Comparison of ENCODE assay signal across 9 cellular contexts in genomic region chr4:173288698-173289350, GRCh38. TPM values are rescaled to one million over a fixed set of nuclear protein-coding genes. Genes with fewer than 3 reads are reported as not detected.
DNase-seq lines count a peak whose midpoint lies in the region; ATAC-seq and TF ChIP-seq lines count a peak whose summit lies in the region.
"Had no signal": no experiment of that assay in that cellular context is flagged by ENCODE, and none has a peak within 500 bp of the region (broad histone marks: within the 10 kb centered on the region; RNA-seq: fewer than 3 reads in every experiment).

No MANE protein-coding gene starts in this region.

- 74% methylated on average over 3 of the region's 3 CpGs for WGBS in smooth muscle cell (ENCODE audit: low lambda C conversion rate)

- no peaks in the 10 kb centered on the region for H3F3A ChIP-seq in smooth muscle cell (ENCODE audit: low read depth)

- ATAC-seq in HG03159 (IDR thresholded peaks at IDR 0.05; ENCODE audit: unreplicated experiment) = peak; percentile 57
- no peak for ATAC-seq in GM21576 (IDR thresholded peaks at IDR 0.05; ENCODE audit: unreplicated experiment)

- H3K27me3 Mint-ChIP-seq in activated naive CD4-positive, alpha-beta T cell treated with anti-CD3 and anti-CD28 coated beads for 36 hours (ENCODE audit: low read depth) = no peaks in the 10 kb centered on the region

- DNase-seq in activated naive CD4-positive, alpha-beta T cell treated with anti-CD3 and anti-CD28 coated beads for 36 hours = no peak
- DNase-seq in activated naive CD4-positive, alpha-beta T cell treated with anti-CD3 and anti-CD28 coated beads, Interleukin-2, amount 50 U/mL, for 16 hours = no peak
- peak; percentile 36 for DNase-seq in amniotic epithelial cell (ENCODE audit: low read depth)
- no peak for DNase-seq in smooth muscle cell (lab: John Stamatoyannopoulos, UW; ENCODE audit: unreplicated experiment)
- no peak for DNase-seq in CD1c-positive myeloid dendritic cell (ENCODE audit: extremely low spot score)
- no peak for DNase-seq in BE2C

- no peak overlapping the region for H2AFZ ChIP-seq in smooth muscle cell (ENCODE audit: low read depth)
- H2AFZ ChIP-seq: parathyroid adenoma had no signal

- H3K4me3 Mint-ChIP-seq in activated naive CD4-positive, alpha-beta T cell treated with anti-CD3 and anti-CD28 coated beads for 36 hours = peak overlapping the region; percentile 43

- H3K4me2 ChIP-seq in smooth muscle cell = peak overlapping the region; percentile 72

- H3K4me1 ChIP-seq in smooth muscle cell (ENCODE audit: low read depth) = peaks cover 6% of the 10 kb centered on the region
- H3K4me1 ChIP-seq in BE2C = no peaks in the 10 kb centered on the region
- H3K4me1 ChIP-seq: parathyroid adenoma had no signal

- peaks cover 12% of the 10 kb centered on the region for H3K36me3 Mint-ChIP-seq in activated naive CD4-positive, alpha-beta T cell treated with anti-CD3 and anti-CD28 coated beads for 36 hours (ENCODE audit: low read depth)

- peaks cover 15% of the 10 kb centered on the region for H3K4me1 Mint-ChIP-seq in activated naive CD4-positive, alpha-beta T cell treated with anti-CD3 and anti-CD28 coated beads for 36 hours (ENCODE audit: low read depth)

- peak overlapping the region; percentile 8 for H3K9ac ChIP-seq in smooth muscle cell (ENCODE audit: low read depth)
- H3K9ac ChIP-seq: parathyroid adenoma had no signal

- no peak overlapping the region for H3K27ac ChIP-seq in smooth muscle cell (ENCODE audit: low read depth)
- H3K27ac ChIP-seq: parathyroid adenoma had no signal

- H3K9me3 Mint-ChIP-seq in activated naive CD4-positive, alpha-beta T cell treated with anti-CD3 and anti-CD28 coated beads for 36 hours = peaks cover 18% of the 10 kb centered on the region

- no peaks in the 10 kb centered on the region for H4K20me1 ChIP-seq in smooth muscle cell (ENCODE audit: low read depth)

- no peak for TF ChIP-seq CTCF in smooth muscle cell (IDR thresholded peaks at IDR 0.05; ENCODE audit: borderline replicate concordance, insufficient read depth, poor library complexity, severe bottlenecking)
- no peak for TF ChIP-seq CTCF in BE2C (IDR thresholded peaks at IDR 0.05; ENCODE audit: low read depth, low read length)

- intact Hi-C loops in activated naive CD4-positive, alpha-beta T cell treated with anti-CD3 and anti-CD28 coated beads for 36 hours (cut with micrococcal nuclease) = loop anchor here (1.0 to 2.0 kb wide), 6 partner anchors 12 to 205 kb away; no protein-coding TSS in a partner anchor

- CTCF ChIA-PET in activated naive CD4-positive, alpha-beta T cell treated with anti-CD3 and anti-CD28 coated beads for 36 hours (lab: Charles Lee) = interaction anchor here (0.6 to 2.9 kb wide), 13 partner anchors 10 to 275 kb away, joined by 3 to 17 read pairs (median 4); no protein-coding TSS in a partner anchor

- no peaks in the 10 kb centered on the region for H3K79me2 ChIP-seq in smooth muscle cell (ENCODE audit: low read depth)
- H3K79me2 ChIP-seq: parathyroid adenoma had no signal

- H3K4me3 ChIP-seq in smooth muscle cell = peak overlapping the region; percentile 41
- H3K4me3 ChIP-seq in BE2C (ENCODE audit: low read depth, low read length) = no peak overlapping the region

- H3K9me3 ChIP-seq in smooth muscle cell (replicated peaks; ENCODE audit: low read depth) = peaks cover 10% of the 10 kb centered on the region
- H3K9me3 ChIP-seq in BE2C = 0 out of 2 replicates have a peak, but pooled peaks cover 2% of the 10 kb centered on the region

- no peaks in the 10 kb centered on the region for H3K27me3 ChIP-seq in smooth muscle cell (ENCODE audit: low read depth)
- no peaks in the 10 kb centered on the region for H3K27me3 ChIP-seq in BE2C

- no peak overlapping the region for H3K27ac Mint-ChIP-seq in activated naive CD4-positive, alpha-beta T cell treated with anti-CD3 and anti-CD28 coated beads for 36 hours

- H3K36me3 ChIP-seq in smooth muscle cell (ENCODE audit: low read depth) (peaks cover 6% of the 10 kb centered on the region), BE2C (no peaks in the 10 kb centered on the region)

RNA-seq across cellular contexts. Expression of gene HMGB2, which starts 45.3 kb away (rescaled TPM):
- total RNA-seq in activated naive CD4-positive, alpha-beta T cell treated with anti-CD3 and anti-CD28 coated beads for 36 hours = 100 to 1,000 TPM; 752 to 787 TPM
- 22.6 and 27.4 TPM in 2 replicates for total RNA-seq in smooth muscle cell
- 50.1 and 54.9 TPM in 2 replicates for polyA plus RNA-seq in smooth muscle cell
- polyA plus RNA-seq in BE2C (2012; ENCODE audit: insufficient read depth, insufficient read length, low read depth) = 86.8 TPM

Comparison
In these comparisons a context has a peak if more than half of its experiments do, and no peak if none do; other contexts are left out.
1. RNA of gene HMGB2, which starts 45.3 kb away (total RNA-seq): 752 to 787 TPM in activated naive CD4-positive, alpha-beta T cell treated with anti-CD3 and anti-CD28 coated beads for 36 hours; 22.6 to 27.4 TPM in smooth muscle cell; every median in the first group is over 10 times any median in the second.